9 cellular contexts compared by ENCODE assay signal in the genomic region with DNA sequence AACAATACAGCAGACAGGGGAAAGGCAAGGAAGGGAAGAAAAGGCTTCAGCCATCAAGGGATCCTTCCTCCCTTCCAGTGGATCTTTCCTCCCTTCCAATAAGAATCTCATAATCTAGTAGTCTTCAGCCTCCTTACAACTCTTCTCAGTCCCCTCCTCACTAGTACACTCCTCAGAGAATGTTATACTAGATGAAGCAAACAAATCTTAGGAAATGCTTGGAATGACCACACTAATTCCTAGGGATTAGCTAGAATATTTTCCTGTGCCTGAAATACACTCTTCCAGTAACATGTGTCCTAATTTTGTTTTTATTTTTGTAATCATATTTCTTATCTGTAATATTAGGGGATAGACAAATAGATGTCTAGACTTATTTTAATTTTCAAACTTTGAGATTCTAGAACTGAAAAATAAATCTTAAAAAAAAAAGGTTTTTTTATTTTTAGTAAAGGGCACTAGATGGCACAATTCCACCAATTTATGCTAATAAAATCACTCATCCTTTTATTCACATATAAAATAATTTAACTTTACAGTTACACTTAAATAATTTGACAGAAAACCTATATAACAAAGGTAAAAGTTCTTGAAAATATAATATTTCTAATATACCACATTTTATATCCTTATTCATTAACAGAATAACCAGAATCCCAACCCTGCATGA. TPM values are rescaled to one million over a fixed set of nuclear protein-coding genes. Genes with fewer than 3 reads are reported as not detected.
DNase-seq lines count a peak whose midpoint lies in the region; ATAC-seq, FAIRE-seq and TF ChIP-seq lines count a peak whose summit lies in the region.
"Had no signal": no experiment of that assay in that cellular context is flagged by ENCODE, and none has a peak within 500 bp of the region (broad histone marks: within the 10 kb centered on the region; RNA-seq: fewer than 3 reads in every experiment).

No MANE protein-coding gene starts in this region.

- H3K36me3 ChIP-seq in IMR-90 (ENCODE audit: control insufficient read depth, insufficient read depth, low read length) (no peaks in the 10 kb centered on the region), kidney (ENCODE audit: control insufficient read depth in 1 of 2, insufficient read depth in 2 of 2, low read length in 2 of 2) (no peaks in the 10 kb centered on the region)

- H2BK20ac ChIP-seq in IMR-90 (ENCODE audit: low read depth, low read length) = peak overlapping the region; percentile 61; the same call in 1 of the 2 replicates

- ATAC-seq in IMR-90 (ENCODE audit: low read depth) = peak; percentile 59
- no peak for ATAC-seq in HG03520 (IDR thresholded peaks at IDR 0.05; ENCODE audit: unreplicated experiment)
- no peak for ATAC-seq in GM19023 (IDR thresholded peaks at IDR 0.05; ENCODE audit: unreplicated experiment)

- peak overlapping the region; percentile 73; the same call in 1 of the 2 replicates for H3K23ac ChIP-seq in IMR-90 (ENCODE audit: low read depth, low read length)

- H3K14ac ChIP-seq in IMR-90 (replicated peaks; ENCODE audit: low read depth, low read length) = no peak overlapping the region

- peak overlapping the region; percentile 29; the same call in 1 of the 2 replicates for H3K27ac ChIP-seq in IMR-90 (ENCODE audit: insufficient read depth, low read length)
- H3K27ac ChIP-seq in kidney (ENCODE audit: low read depth in 2 of 2, low read length in 2 of 2) = no peak overlapping the region

- CTCF ChIA-PET in IMR-90 (lab: Yijun Ruan, JAX) = interaction anchor here (0.6 to 2.1 kb wide), 3 partner anchors 21 to 1355 kb away, joined by 3 to 5 read pairs (median 3); no protein-coding TSS in a partner anchor

- H3K4me3 ChIP-seq in IMR-90 (ENCODE audit: insufficient read depth, low read depth, low read length) (no peak overlapping the region), astrocyte of the cerebellum (ENCODE audit: low read depth, low read length) (no peak overlapping the region), kidney (ENCODE audit: low read length in 2 of 2) (no peak overlapping the region)

- TF ChIP-seq POLR2A in IMR-90 (IDR thresholded peaks at IDR 0.05; ENCODE audit: low read depth, low read length) = no peak

- no peak overlapping the region for H3K9ac ChIP-seq in IMR-90 (ENCODE audit: low read depth, low read length)
- no peak overlapping the region for H3K9ac ChIP-seq in kidney (ENCODE audit: low read length in 2 of 2)

- intact Hi-C loops in IMR-90 (cut with micrococcal nuclease) = loop anchor here (1.0 to 5.0 kb wide), 6 partner anchors 111 to 1312 kb away; a partner anchor contains a TSS
- intact Hi-C loops in kidney (cut with DNase I) = no loop called here

- H3K4ac ChIP-seq in IMR-90 (ENCODE audit: low read depth, low read length) = no peak overlapping the region

- no peak overlapping the region for H4K91ac ChIP-seq in IMR-90 (ENCODE audit: insufficient read depth, low read depth, low read length)

- no peak overlapping the region for H2AK5ac ChIP-seq in IMR-90 (ENCODE audit: low read depth, low read length)

- peak; percentile 50 for TF ChIP-seq RAD21 in IMR-90 (IDR thresholded peaks at IDR 0.05; ENCODE audit: low read length)

- no peak overlapping the region for H4K5ac ChIP-seq in IMR-90 (ENCODE audit: low read depth, low read length)

- peak overlapping the region; percentile 92; the same call in 1 of the 3 replicates for H2BK15ac ChIP-seq in IMR-90 (ENCODE audit: low read depth, low read length)

- H2BK120ac ChIP-seq in IMR-90 (ENCODE audit: low read depth, low read length) = peak overlapping the region; percentile 48; the same call in 1 of the 2 replicates

- dilution Hi-C loops in IMR-90 (cut with HindIII; ENCODE audit: low sequenced_read_pairs, unreplicated experiment) = no loop called here

- TF ChIP-seq CTCF in IMR-90 (conservative IDR thresholded peaks at IDR 0.05; ENCODE audit: low read depth, low read length) (peak; percentile 45), astrocyte of the cerebellum (IDR thresholded peaks at IDR 0.05; ENCODE audit: low read depth, low read length, missing control alignments) (no peak), kidney (IDR thresholded peaks at IDR 0.05; ENCODE audit: borderline replicate concordance, extremely low read depth, insufficient read depth) (peak; percentile 11), GM13977 (IDR thresholded peaks at IDR 0.05; ENCODE audit: extremely low read depth, insufficient read depth, missing control alignments) (no peak)

- peak overlapping the region; percentile 13; the same call in 1 of the 2 replicates for H3K4me2 ChIP-seq in IMR-90 (ENCODE audit: low read depth, low read length)

- FAIRE-seq in kidney (lab: Jason Lieb, UNC) = peak; percentile 95

- no TSS peak for BruUV-seq in IMR-90 (replicated peaks; lab: Mats Ljungman, UMichigan)

- no peak overlapping the region for H4K8ac ChIP-seq in IMR-90 (ENCODE audit: low read depth in 2 of 2, low read length in 2 of 2)

- DNase-seq in AML-193 (lab: John Stamatoyannopoulos, UW) = peak; percentile 29 to 51
- peak; percentile 16 for DNase-seq in IMR-90
- DNase-seq in astrocyte of the cerebellum (ENCODE audit: low read depth) = peak; percentile 4
- no peak for DNase-seq in kidney
- no peak for DNase-seq in GM13977 (ENCODE audit: low spot score)
- no peak for DNase-seq in NK-92 treated with Interleukin-12 subunit alpha and Interleukin-12 subunit beta, amount 100 ng/mL, for 24 hours (lab: John Stamatoyannopoulos, UW)
- DNase-seq: effector CD8-positive, alpha-beta T cell had no signal

- no peaks in the 10 kb centered on the region for H3K27me3 ChIP-seq in IMR-90 (ENCODE audit: control insufficient read depth, insufficient read depth, low read length)

- H2AFZ ChIP-seq in IMR-90 (replicated peaks; ENCODE audit: low read length, poor library complexity) = no peak overlapping the region

- no peaks in the 10 kb centered on the region for H3K9me1 ChIP-seq in IMR-90 (ENCODE audit: insufficient read depth, low read length)

- H3K9me3 ChIP-seq in IMR-90 (ENCODE audit: control insufficient read depth, insufficient read depth, low read length) = no peaks in the 10 kb centered on the region
- no peaks in the 10 kb centered on the region for H3K9me3 ChIP-seq in kidney (ENCODE audit: control insufficient read depth in 1 of 2, low read length in 2 of 2)

- in situ Hi-C loops in IMR-90 (cut with MboI; ENCODE audit: low sequenced_read_pairs) (loop anchor here (10.0 to 25.0 kb wide), 2 partner anchors 512 to 905 kb away; a partner anchor contains a TSS), astrocyte of the cerebellum (cut with HindIII; ENCODE audit: low sequenced_read_pairs) (no loop called here), GM13977 (cut with MboI; ENCODE audit: low pct_unique_long_range_greater_than_20kb, low sequenced_read_pairs, unreplicated experiment) (no loop called here)

- H3K79me1 ChIP-seq in IMR-90 (ENCODE audit: low read depth in 1 of 2, low read length in 2 of 2) = no peaks in the 10 kb centered on the region

- H3K4me1 ChIP-seq in IMR-90 (ENCODE audit: control insufficient read depth, insufficient read depth, low read length) (peaks cover 2% of the 10 kb centered on the region; the same call in 1 of the 2 replicates), kidney (ENCODE audit: control insufficient read depth in 1 of 2, insufficient read depth in 1 of 2, low read depth in 1 of 2, low read length in 2 of 2) (no peaks in the 10 kb centered on the region)

- H4K20me1 ChIP-seq in IMR-90 (ENCODE audit: insufficient read depth, low read length) = no peaks in the 10 kb centered on the region

- no peak overlapping the region for H3K18ac ChIP-seq in IMR-90 (ENCODE audit: low read depth, low read length)

- POLR2A ChIA-PET in IMR-90 (lab: Charles Lee; ENCODE audit: unreplicated experiment) = no interaction called here

- H2AK9ac ChIP-seq in IMR-90 (replicated peaks; ENCODE audit: low read depth, low read length, poor library complexity) = no peak overlapping the region

- H2BK5ac ChIP-seq in IMR-90 (ENCODE audit: low read depth, low read length, poor library complexity, severe bottlenecking) = no peak overlapping the region

- no peak overlapping the region for H3K56ac ChIP-seq in IMR-90 (ENCODE audit: extremely low read depth, insufficient read depth, low read length)

TF ChIP-seq in IMR-90, 13 proteins besides CTCF, POLR2A, EP300 and RAD21:
- TF ChIP-seq, protein P1, sequence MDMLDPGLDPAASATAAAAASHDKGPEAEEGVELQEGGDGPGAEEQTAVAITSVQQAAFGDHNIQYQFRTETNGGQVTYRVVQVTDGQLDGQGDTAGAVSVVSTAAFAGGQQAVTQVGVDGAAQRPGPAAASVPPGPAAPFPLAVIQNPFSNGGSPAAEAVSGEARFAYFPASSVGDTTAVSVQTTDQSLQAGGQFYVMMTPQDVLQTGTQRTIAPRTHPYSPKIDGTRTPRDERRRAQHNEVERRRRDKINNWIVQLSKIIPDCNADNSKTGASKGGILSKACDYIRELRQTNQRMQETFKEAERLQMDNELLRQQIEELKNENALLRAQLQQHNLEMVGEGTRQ (IDR thresholded peaks at IDR 0.05; ENCODE audit: low read depth, low read length) = no peak
- TF ChIP-seq SMC3 (IDR thresholded peaks at IDR 0.05; ENCODE audit: low read depth, low read length) = peak; percentile 21; the same call in 1 of the 2 replicates

RNA-seq across cellular contexts. Expression of a gene that starts 7.0 kb away (rescaled TPM):
- total RNA-seq in IMR-90 (2012; rRNA removed) = not detected in 2 replicates
- polyA plus RNA-seq in IMR-90 (2012; rRNA removed) = not detected in 2 replicates
- polyA plus RNA-seq in IMR-90 (2012; cell fraction: cytosol; rRNA removed) = not detected in 2 replicates
- polyA plus RNA-seq in IMR-90 (2012; cell fraction: nucleus; rRNA removed; ENCODE audit: low replicate concordance) = not detected in 2 replicates
- 1.1 TPM for total RNA-seq in kidney
- polyA plus RNA-seq in kidney (ENCODE audit: insufficient read depth, low read depth, low replicate concordance) = 0.43 TPM

Comparison
In these comparisons a context has a peak if more than half of its experiments do, and no peak if none do; other contexts are left out.
1. DNase-seq: peak in AML-193 (2 of 2), IMR-90 (single experiment) and astrocyte of the cerebellum (single experiment); none in kidney (single experiment), GM13977 (single experiment) and NK-92 treated with Interleukin-12 subunit alpha and Interleukin-12 subunit beta, amount 100 ng/mL, for 24 hours (single experiment).
2. CTCF ChIP-seq: peak in IMR-90 (single experiment) and kidney (single experiment); none in astrocyte of the cerebellum (single experiment) and GM13977 (single experiment).